Comparison of ENCODE assay signal across 8 cellular contexts in genomic region chr22:19891350-19892248, GRCh38. TPM values are rescaled to one million over a fixed set of nuclear protein-coding genes. Genes with fewer than 3 reads are reported as not detected.
A peak's percentile ranks its signal among the peaks of the same experiment; 100 is the strongest.
DNase-seq lines count a peak whose midpoint lies in the region; ATAC-seq and TF ChIP-seq lines count a peak whose summit lies in the region.

No MANE protein-coding gene starts in this region.

- H3K4me3 ChIP-seq in hepatocyte: no peak overlapping the region

- H4K20me1 ChIP-seq in hepatocyte (ENCODE audit: insufficient read depth, poor library complexity, severe bottlenecking): no peaks in the 10 kb centered on the region

- H3K27me3 Mint-ChIP-seq in activated T-helper 17 cell treated with anti-CD3 and anti-CD28 coated beads, Interleukin-2, amount 50 U/mL, for 72 hours: no peaks in the 10 kb centered on the region

- H3K36me3 Mint-ChIP-seq in activated T-helper 17 cell treated with anti-CD3 and anti-CD28 coated beads, Interleukin-2, amount 50 U/mL, for 72 hours (ENCODE audit: low read depth): no peaks in the 10 kb centered on the region

- DNase-seq in Daoy (ENCODE audit: low read depth): peak; percentile 95
- peak in 65 of 76 experiments; percentile 4 to 82 (median 43) for DNase-seq in HUDEP-2 (lab: John Stamatoyannopoulos, UW; ENCODE audit: unreplicated experiment in 76 of 76)
- DNase-seq in RPMI7951 (ENCODE audit: low read depth): peak; percentile 92
- DNase-seq in hepatocyte (ENCODE audit: low spot score): peak; percentile 74
- peak; percentile 72 to 76 (median 73) for DNase-seq in stimulated activated CD4-positive, alpha-beta T cell treated with anti-CD3 and anti-CD28 coated beads, Interleukin-12 subunit alpha, Interleukin-12 subunit beta, amount 100 ng/mL, for 48 hours (ENCODE audit: low read depth in 2 of 3, low spot score in 1 of 3)

- H3K36me3 ChIP-seq in hepatocyte (replicated peaks; ENCODE audit: insufficient read depth, low read depth): no peaks in the 10 kb centered on the region

- no peaks in the 10 kb centered on the region for H3K9me3 ChIP-seq in hepatocyte (ENCODE audit: low read depth)

- peak overlapping the region; percentile 68 for H3K4me2 ChIP-seq in hepatocyte

- no peak for TF ChIP-seq CTCF in hepatocyte (IDR thresholded peaks at IDR 0.05; ENCODE audit: poor library complexity)

- peaks cover 19% of the 10 kb centered on the region for H3K4me1 Mint-ChIP-seq in activated T-helper 17 cell treated with anti-CD3 and anti-CD28 coated beads, Interleukin-2, amount 50 U/mL, for 72 hours

- H3K27me3 ChIP-seq in hepatocyte: no peaks in the 10 kb centered on the region

- H3K27ac ChIP-seq in hepatocyte: peak overlapping the region; percentile 45

- no peaks in the 10 kb centered on the region for H3K9me3 Mint-ChIP-seq in activated T-helper 17 cell treated with anti-CD3 and anti-CD28 coated beads, Interleukin-2, amount 50 U/mL, for 72 hours

- peak overlapping the region; percentile 89 for H3K27ac Mint-ChIP-seq in activated T-helper 17 cell treated with anti-CD3 and anti-CD28 coated beads, Interleukin-2, amount 50 U/mL, for 72 hours

- peaks cover 21% of the 10 kb centered on the region for H3K4me1 ChIP-seq in hepatocyte (ENCODE audit: insufficient read depth)

- WGBS in hepatocyte (ENCODE audit: low lambda C conversion rate, missing lambda C conversion rate): 22% methylated on average over 32 of the region's 32 CpGs

- H2AFZ ChIP-seq in hepatocyte: no peak overlapping the region

- ATAC-seq in activated T-helper 17 cell treated with anti-CD3 and anti-CD28 coated beads, Interleukin-2, amount 50 U/mL, for 72 hours (replicated peaks): peak; percentile 92
- ATAC-seq in HG02623 (IDR thresholded peaks at IDR 0.05; ENCODE audit: unreplicated experiment) (no peak), GM21786 (IDR thresholded peaks at IDR 0.05; ENCODE audit: unreplicated experiment) (no peak)

- no peaks in the 10 kb centered on the region for H3K79me2 ChIP-seq in hepatocyte

- peak overlapping the region; percentile 87 for H3K4me3 Mint-ChIP-seq in activated T-helper 17 cell treated with anti-CD3 and anti-CD28 coated beads, Interleukin-2, amount 50 U/mL, for 72 hours

- H3K9me2 ChIP-seq in hepatocyte (replicated peaks; ENCODE audit: insufficient read depth): no peaks in the 10 kb centered on the region

RNA-seq across cellular contexts. Expression of gene GNB1L, which starts 36.9 kb away (rescaled TPM):
- total RNA-seq in Daoy (2014; rRNA removed; shearing (Covaris generic)): 16.1 and 17.0 TPM in 2 replicates
- 11.9 and 12.4 TPM in 2 replicates for total RNA-seq in RPMI7951 (2014; rRNA removed; shearing (Covaris generic))
- 10 to 100 TPM; 10.8 to 14.4 TPM for total RNA-seq in activated T-helper 17 cell treated with anti-CD3 and anti-CD28 coated beads, Interleukin-2, amount 50 U/mL, for 72 hours
- 2.6 and 4.1 TPM in 2 replicates for total RNA-seq in hepatocyte
- polyA plus RNA-seq in hepatocyte: 8.5 TPM in 2 replicates

RNA-seq across cellular contexts. Expression of gene RTL10, which starts 36.9 kb away (rescaled TPM):
- 8.2 and 11.2 TPM in 2 replicates for total RNA-seq in Daoy (2014; rRNA removed; shearing (Covaris generic))
- 5.0 and 8.5 TPM in 2 replicates for total RNA-seq in RPMI7951 (2014; rRNA removed; shearing (Covaris generic))
- 10 to 100 TPM; 13.0 to 16.4 TPM for total RNA-seq in activated T-helper 17 cell treated with anti-CD3 and anti-CD28 coated beads, Interleukin-2, amount 50 U/mL, for 72 hours
- total RNA-seq in hepatocyte: 12.3 and 15.9 TPM in 2 replicates
- polyA plus RNA-seq in hepatocyte: 12.9 and 13.0 TPM in 2 replicates

RNA-seq across cellular contexts. Expression of gene COMT, which starts 50.0 kb away (rescaled TPM):
- total RNA-seq in Daoy (2014; rRNA removed; shearing (Covaris generic)): 128 and 166 TPM in 2 replicates
- 125 and 152 TPM in 2 replicates for total RNA-seq in RPMI7951 (2014; rRNA removed; shearing (Covaris generic))
- 100 to 1,000 TPM in 1 of 2 donors, 10 to 100 TPM in 1; 53.4 to 133 TPM for total RNA-seq in activated T-helper 17 cell treated with anti-CD3 and anti-CD28 coated beads, Interleukin-2, amount 50 U/mL, for 72 hours
- 74.5 and 78.2 TPM in 2 replicates for total RNA-seq in hepatocyte
- polyA plus RNA-seq in hepatocyte: 129 and 153 TPM in 2 replicates

RNA-seq across cellular contexts. Expression of gene TXNRD2, which starts 50.0 kb away (rescaled TPM):
- 31.9 and 40.2 TPM in 2 replicates for total RNA-seq in Daoy (2014; rRNA removed; shearing (Covaris generic))
- 23.2 and 24.9 TPM in 2 replicates for total RNA-seq in RPMI7951 (2014; rRNA removed; shearing (Covaris generic))
- total RNA-seq in activated T-helper 17 cell treated with anti-CD3 and anti-CD28 coated beads, Interleukin-2, amount 50 U/mL, for 72 hours: 10 to 100 TPM; 14.1 to 21.4 TPM
- 0.60 TPM in 1 of 2 replicates, not detected in the other for total RNA-seq in hepatocyte
- polyA plus RNA-seq in hepatocyte: 1.6 and 2.1 TPM in 2 replicates

Comparison
In these comparisons a context has a peak if more than half of its experiments do, and no peak if none do; other contexts are left out.
1. DNase-seq: peak in every context shown above with its lines; median percentile 95 in Daoy; 92 in RPMI7951; 74 in hepatocyte; 73 in stimulated activated CD4-positive, alpha-beta T cell treated with anti-CD3 and anti-CD28 coated beads, Interleukin-12 subunit alpha, Interleukin-12 subunit beta, amount 100 ng/mL, for 48 hours; 43 in HUDEP-2.